ENCODE assay signal across 28 cellular contexts in genomic region chr5:54667136-54667535, GRCh38.
"Had no signal": no experiment of that assay in that cellular context is flagged by ENCODE, and none has a peak within 500 bp of the region (broad histone marks: within the 10 kb centered on the region; RNA-seq: fewer than 3 reads in every experiment).

No MANE protein-coding gene starts in this region.

- H3K4me3 ChIP-seq: adrenal gland, body of pancreas, coronary artery, dorsolateral prefrontal cortex, gastrocnemius medialis, heart left ventricle had no signal

- DNase-seq: activated CD4-positive, alpha-beta T cell treated with anti-CD3 and anti-CD28 coated beads for 1 hour; activated CD4-positive, alpha-beta T cell treated with anti-CD3 and anti-CD28 coated beads for 4 hours; activated CD4-positive, alpha-beta T cell treated with anti-CD3 and anti-CD28 coated beads, Interleukin-2, amount 50 U/mL, for 1 hour; activated CD4-positive, alpha-beta T cell treated with anti-CD3 and anti-CD28 coated beads, Interleukin-2, amount 50 U/mL, for 48 hours; activated CD8-positive, alpha-beta memory T cell treated with anti-CD3 and anti-CD28 coated beads for 24 hours; activated CD8-positive, alpha-beta T cell treated with anti-CD3 and anti-CD28 coated beads for 36 hours; activated effector memory CD4-positive, alpha-beta T cell treated with anti-CD3 and anti-CD28 coated beads, Interleukin-2, amount 50 U/mL, for 16 hours; activated naive CD4-positive, alpha-beta T cell treated with anti-CD3 and anti-CD28 coated beads for 36 hours; activated naive CD8-positive, alpha-beta T cell treated with anti-CD3 and anti-CD28 coated beads for 36 hours; activated naive CD8-positive, alpha-beta T cell treated with anti-CD3 and anti-CD28 coated beads, Interleukin-2, amount 50 U/mL, for 24 hours; activated T-cell treated with anti-CD3 and anti-CD28 coated beads, Interleukin-2, amount 50 U/mL, for 1 hour; activated T-cell treated with anti-CD3 and anti-CD28 coated beads, Interleukin-2, amount 50 U/mL, for 48 hours; adrenal gland; amygdala; aorta; body of pancreas; caudate nucleus; dorsolateral prefrontal cortex; effector memory CD4-positive, alpha-beta T cell; endodermal cell; foreskin keratinocyte; gastrocnemius medialis; glutamatergic neuron; heart left ventricle; T-helper 2 cell had no signal

- ATAC-seq: activated CD8-positive, alpha-beta T cell treated with anti-CD3 and anti-CD28 coated beads for 36 hours; activated naive CD8-positive, alpha-beta T cell treated with anti-CD3 and anti-CD28 coated beads, Interleukin-2, amount 50 U/mL, for 24 hours; body of pancreas; esophagus mucosa; foreskin keratinocyte; gastrocnemius medialis; heart left ventricle; WTC11 had no signal
